26 cellular contexts compared by ENCODE assay signal in the genomic region with DNA sequence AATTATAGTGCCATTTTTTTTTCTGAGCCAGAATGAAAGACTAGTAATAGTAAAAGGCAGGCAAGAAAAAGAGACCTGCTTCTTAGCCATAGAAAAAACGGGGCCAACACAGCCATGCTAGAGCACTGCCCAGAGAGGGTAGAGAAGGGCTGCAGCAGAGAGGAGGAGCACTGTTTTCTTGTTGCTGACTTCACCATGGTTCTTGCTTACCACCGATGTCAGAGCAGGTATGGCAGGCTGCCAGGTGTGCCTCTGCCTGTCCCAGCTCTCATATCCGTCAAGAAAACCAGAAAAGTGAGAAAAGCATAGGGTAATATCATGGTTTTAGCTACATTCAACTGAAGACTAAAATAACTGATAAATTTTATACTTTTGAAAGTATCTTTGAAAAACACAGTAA.
DNase-seq lines count a peak whose midpoint lies in the region; ATAC-seq and TF ChIP-seq lines count a peak whose summit lies in the region.
"Had no signal": no experiment of that assay in that cellular context is flagged by ENCODE, and none has a peak within 500 bp of the region (broad histone marks: within the 10 kb centered on the region; RNA-seq: fewer than 3 reads in every experiment).

No MANE protein-coding gene starts in this region.

- H3K9me3 Mint-ChIP-seq in T-cell = no peaks in the 10 kb centered on the region
- no peaks in the 10 kb centered on the region for H3K9me3 Mint-ChIP-seq in endothelial cell (ENCODE audit: unreplicated experiment)
- H3K9me3 Mint-ChIP-seq: activated B cell treated with CpG ODN at 0.5 μM for 24 hours had no signal

- no peak overlapping the region for H3K4ac ChIP-seq in mesenchymal stem cell (ENCODE audit: low read depth in 1 of 2, low read length in 2 of 2)

- H2BK5ac ChIP-seq in mesenchymal stem cell (ENCODE audit: low read depth, low read length, poor library complexity, severe bottlenecking) = no peak overlapping the region

- H3K4me3 ChIP-seq in HEK293 (ENCODE audit: low read depth, low read length) = no peak overlapping the region
- no peak overlapping the region for H3K4me3 ChIP-seq in mesenchymal stem cell (ENCODE audit: insufficient read depth in 1 of 2, low read depth in 1 of 2, low read length in 2 of 2)
- H3K4me3 ChIP-seq: heart left ventricle had no signal

- H4K8ac ChIP-seq in mesenchymal stem cell (ENCODE audit: low read length) = peak overlapping the region; percentile 45

- no peak overlapping the region for H3K9ac ChIP-seq in mesenchymal stem cell (ENCODE audit: low read length)

- peak in 1 of 4 experiments; percentile 42 for ATAC-seq in T-cell (replicated peaks in 1 of 4)
- no peak for ATAC-seq in HG03432 (IDR thresholded peaks at IDR 0.05; ENCODE audit: unreplicated experiment)
- ATAC-seq: heart left ventricle, PC-3, sciatic nerve had no signal

- H2BK120ac ChIP-seq in mesenchymal stem cell (ENCODE audit: low read depth, low read length) = peak overlapping the region; percentile 61

- H3K27ac ChIP-seq in HEK293 (ENCODE audit: extremely low read depth, low read depth, low read length) = no peak overlapping the region
- no peak overlapping the region for H3K27ac ChIP-seq in mesenchymal stem cell (ENCODE audit: low read length, poor library complexity, severe bottlenecking)
- H3K27ac ChIP-seq: brain microvascular endothelial cell, heart left ventricle had no signal

- no peak overlapping the region for H2AFZ ChIP-seq in mesenchymal stem cell (ENCODE audit: low read depth, low read length)

- no peak overlapping the region for H4K91ac ChIP-seq in mesenchymal stem cell (ENCODE audit: low read length)

- CTCF ChIA-PET in HEK293 (lab: Yijun Ruan, JAX) (interaction anchor here (0.7 to 1.4 kb wide), 3 partner anchors 21 to 56 kb away, joined by 4 to 5 read pairs (median 4); no protein-coding TSS in a partner anchor), T-cell (lab: Charles Lee) (interaction anchor here in 1 of 2 donors (1.4 kb wide), 1 partner anchor 14 kb away, joined by 3 read pairs; no protein-coding TSS in a partner anchor)

- H3K36me3 Mint-ChIP-seq in T-cell (peaks cover 43% of the 10 kb centered on the region), endothelial cell (ENCODE audit: low read depth, unreplicated experiment) (no peaks in the 10 kb centered on the region)

- H2BK12ac ChIP-seq in mesenchymal stem cell (ENCODE audit: low read length in 2 of 2) = no peak overlapping the region

- 88% methylated on average over 2 of the region's 3 CpGs for WGBS in mesenchymal stem cell

- H3K4me1 Mint-ChIP-seq in T-cell (peaks cover 22 to 33% (median 26%) of the 10 kb centered on the region in 3 donors), endothelial cell (ENCODE audit: unreplicated experiment) (peaks cover 2% of the 10 kb centered on the region)

- no peak overlapping the region for H3K23ac ChIP-seq in mesenchymal stem cell (ENCODE audit: low read length in 2 of 2)

- H3K18ac ChIP-seq in mesenchymal stem cell (ENCODE audit: low read depth in 1 of 2, low read length in 2 of 2) = peak overlapping the region in 1 of 2 experiments; percentile 48

- H3K36me3 ChIP-seq in HEK293 (ENCODE audit: control insufficient read depth in 2 of 2, insufficient read depth in 1 of 2, low read length in 2 of 2) = peaks cover 0 to 8% of the 10 kb centered on the region in 2 experiments; a peak in 1 of 3 replicates
- peaks cover 0 to 14% of the 10 kb centered on the region in 2 experiments for H3K36me3 ChIP-seq in mesenchymal stem cell (ENCODE audit: control insufficient read depth in 1 of 2, insufficient read depth in 2 of 2, low read depth in 1 of 2, low read length in 2 of 2)
- H3K36me3 ChIP-seq: brain microvascular endothelial cell had no signal

- TF ChIP-seq CTCF in HEK293 (tag by site-specific recombination; IDR thresholded peaks at IDR 0.05) = no peak
- TF ChIP-seq CTCF in endothelial cell (IDR thresholded peaks at IDR 0.05; ENCODE audit: unreplicated experiment) = no peak

- H2AK5ac ChIP-seq in mesenchymal stem cell (ENCODE audit: low read length, severe bottlenecking) = no peak overlapping the region

- peaks cover 18% of the 10 kb centered on the region for H3K79me1 ChIP-seq in mesenchymal stem cell (replicated peaks; ENCODE audit: low read length, poor library complexity, severe bottlenecking)

- H3K27me3 Mint-ChIP-seq in T-cell = no peaks in the 10 kb centered on the region
- no peaks in the 10 kb centered on the region for H3K27me3 Mint-ChIP-seq in endothelial cell (ENCODE audit: unreplicated experiment)
- H3K27me3 Mint-ChIP-seq: activated B cell treated with CpG ODN at 0.5 μM for 24 hours had no signal

- no peaks in the 10 kb centered on the region for H3K27me3 ChIP-seq in mesenchymal stem cell (ENCODE audit: control insufficient read depth in 1 of 2, insufficient read depth in 1 of 2, low read length in 2 of 2)
- H3K27me3 ChIP-seq: brain microvascular endothelial cell, heart left ventricle had no signal

- no peak overlapping the region for H3K4me2 ChIP-seq in mesenchymal stem cell (ENCODE audit: low read length, poor library complexity, severe bottlenecking)

- POLR2A ChIA-PET in HEK293 (lab: Yijun Ruan, JAX) = interaction anchor here (0.7 kb wide), 1 partner anchor 39 kb away, joined by 3 read pairs; no protein-coding TSS in a partner anchor
- POLR2A ChIA-PET in T-cell (lab: Charles Lee) = no interaction called here

- peak; percentile 10 for DNase-seq in activated T-cell treated with anti-CD3 and anti-CD28 coated beads for 1 hour (ENCODE audit: low read depth)
- DNase-seq in activated T-cell treated with anti-CD3 and anti-CD28 coated beads, Interleukin-2, amount 50 U/mL, for 1 hour = no peak
- DNase-seq in T-cell = peak in 24 of 34 experiments; percentile 2 to 37 (median 21)
- DNase-seq in mesenchymal stem cell = no peak
- DNase-seq in endothelial cell (ENCODE audit: low spot score) = no peak
- DNase-seq in cerebellar cortex (ENCODE audit: low spot score) = no peak
- DNase-seq: ACHN; activated B cell treated with CpG ODN at 0.5 μM for 24 hours; activated CD4-positive, alpha-beta T cell treated with anti-CD3 and anti-CD28 coated beads, Interleukin-2, amount 50 U/mL, for 4 hours; activated naive CD4-positive, alpha-beta T cell treated with anti-CD3 and anti-CD28 coated beads, Interleukin-2, amount 50 U/mL, for 16 hours; amniotic stem cell; brain microvascular endothelial cell; DMS153; effector CD4-positive, alpha-beta T cell; erythroblast; NCI-H2029; NCI-H226; NCI-H82; PC-3; SIG-M5; stimulated activated CD4-positive, alpha-beta T cell treated with anti-CD3 and anti-CD28 coated beads, Interleukin-4, amount 100 ng/mL, for 24 hours; T1000 had no signal

- H3K9me3 ChIP-seq in HEK293 (ENCODE audit: control insufficient read depth, insufficient read depth, low read depth, low read length) (no peaks in the 10 kb centered on the region), mesenchymal stem cell (ENCODE audit: control insufficient read depth, low read length) (no peaks in the 10 kb centered on the region)
- H3K9me3 ChIP-seq: heart left ventricle had no signal

- H2BK15ac ChIP-seq in mesenchymal stem cell (ENCODE audit: low read depth, poor library complexity, severe bottlenecking) = no peak overlapping the region

- H3K27ac Mint-ChIP-seq in T-cell = no peak overlapping the region
- no peak overlapping the region for H3K27ac Mint-ChIP-seq in endothelial cell (ENCODE audit: unreplicated experiment)
- H3K27ac Mint-ChIP-seq: activated B cell treated with CpG ODN at 0.5 μM for 24 hours had no signal

- H3K14ac ChIP-seq in mesenchymal stem cell (ENCODE audit: low read length in 2 of 2) = no peak overlapping the region

- H3K4me1 ChIP-seq in HEK293 (ENCODE audit: control insufficient read depth, insufficient read depth, low read length) = peaks cover 6% of the 10 kb centered on the region
- no peaks in the 10 kb centered on the region for H3K4me1 ChIP-seq in mesenchymal stem cell (ENCODE audit: control insufficient read depth, insufficient read depth, low read depth, low read length)

- H3K4me3 Mint-ChIP-seq in T-cell (no peak overlapping the region), endothelial cell (ENCODE audit: unreplicated experiment) (no peak overlapping the region)
- H3K4me3 Mint-ChIP-seq: activated B cell treated with CpG ODN at 0.5 μM for 24 hours had no signal

TF ChIP-seq in HEK293, 187 proteins besides CTCF, POLR2A, EP300 and RAD21:
- TF ChIP-seq ZBTB17 (tag by site-specific recombination; IDR thresholded peaks at IDR 0.05) = 0 out of 2 replicates have a peak, but pooled peaks have one; percentile 18
- no peak for TF ChIP-seq ZNF473 (tag by site-specific recombination; IDR thresholded peaks at IDR 0.05)

Comparison
In these comparisons a context has a peak if more than half of its experiments do, and no peak if none do; other contexts are left out.
1. DNase-seq: peak in activated T-cell treated with anti-CD3 and anti-CD28 coated beads for 1 hour (single experiment) and T-cell (24 of 34); none in activated T-cell treated with anti-CD3 and anti-CD28 coated beads, Interleukin-2, amount 50 U/mL, for 1 hour (single experiment), mesenchymal stem cell (single experiment), endothelial cell (single experiment) and cerebellar cortex (single experiment).